ENCODE assay signal across 26 cellular contexts in genomic region chr22:49650336-49651241, GRCh38.
"Had no signal": no experiment of that assay in that cellular context is flagged by ENCODE, and none has a peak within 500 bp of the region (broad histone marks: within the 10 kb centered on the region; RNA-seq: fewer than 3 reads in every experiment).

No MANE protein-coding gene starts in this region.

- H3K36me3 Mint-ChIP-seq: mesothelial cell of epicardium, type B pancreatic cell had no signal

- H3K4me1 Mint-ChIP-seq: mesothelial cell of epicardium, nephron had no signal

- H3K4me3 Mint-ChIP-seq: activated CD4-positive, alpha-beta T cell treated with anti-CD3 and anti-CD28 coated beads, Interleukin-2, amount 10 ng/mL, durations not matched to agents 7 days and 5 days; activated CD8-positive, alpha-beta T cell treated with anti-CD3 and anti-CD28 coated beads, Interleukin-2, amount 10 ng/mL, durations not matched to agents 7 days and 5 days; activated T-helper 1 cell treated with anti-CD3 and anti-CD28 coated beads, Interleukin-12 subunit alpha, Interleukin-12 subunit beta, Interleukin-2, Interleukin-4 antibody, amounts not matched to agents 30 ng/mL and 10 ng/mL and 1 ng/mL, durations not matched to agents 14 hours and 24 hours and 36 hours; mesothelial cell of epicardium; nephron; T-cell; T-helper 2 cell treated with Interferon-gamma antibody and Interleukin-4, amounts not matched to agents 5 μg/mL and 100 μg/mL, for 36 hours; type B pancreatic cell had no signal

- H3K9me3 Mint-ChIP-seq: activated CD4-positive, alpha-beta T cell treated with anti-CD3 and anti-CD28 coated beads, Interleukin-2, amount 10 ng/mL, durations not matched to agents 7 days and 5 days; activated naive CD4-positive, alpha-beta T cell treated with anti-CD3 and anti-CD28 coated beads, Interleukin-2, amount 50 U/mL, for 72 hours; activated T-helper 1 cell treated with anti-CD3 and anti-CD28 coated beads, Interleukin-12 subunit alpha, Interleukin-12 subunit beta, Interleukin-2, Interleukin-4 antibody, amounts not matched to agents 30 ng/mL and 10 ng/mL and 1 ng/mL, durations not matched to agents 14 hours and 24 hours and 36 hours; mesothelial cell of epicardium; T-cell; T-helper 2 cell treated with Interferon-gamma antibody and Interleukin-4, amounts not matched to agents 5 μg/mL and 100 μg/mL, for 36 hours; type B pancreatic cell had no signal

- ATAC-seq: activated CD4-positive, CD25-positive, alpha-beta regulatory T cell treated with anti-CD3 and anti-CD28 coated beads, Interleukin-2, amount 50 U/mL, for 24 hours; activated CD8-positive, alpha-beta T cell treated with anti-CD3 and anti-CD28 coated beads, Interleukin-2, amount 10 ng/mL, durations not matched to agents 7 days and 5 days; activated naive CD4-positive, alpha-beta T cell treated with anti-CD3 and anti-CD28 coated beads, Interleukin-2, amount 50 U/mL, for 72 hours; heart right ventricle; left lung; T-cell had no signal

- H3K27ac Mint-ChIP-seq: activated CD4-positive, alpha-beta T cell treated with anti-CD3 and anti-CD28 coated beads, Interleukin-2, amount 10 ng/mL, durations not matched to agents 7 days and 5 days; activated CD8-positive, alpha-beta T cell treated with anti-CD3 and anti-CD28 coated beads, Interleukin-2, amount 10 ng/mL, durations not matched to agents 7 days and 5 days; activated naive CD4-positive, alpha-beta T cell treated with anti-CD3 and anti-CD28 coated beads, Interleukin-2, amount 50 U/mL, for 72 hours; activated T-helper 1 cell treated with anti-CD3 and anti-CD28 coated beads, Interleukin-12 subunit alpha, Interleukin-12 subunit beta, Interleukin-2, Interleukin-4 antibody, amounts not matched to agents 30 ng/mL and 10 ng/mL and 1 ng/mL, durations not matched to agents 14 hours and 24 hours and 36 hours; mesothelial cell of epicardium; nephron; T-cell; T-helper 2 cell treated with Interferon-gamma antibody and Interleukin-4, amounts not matched to agents 5 μg/mL and 100 μg/mL, for 36 hours; type B pancreatic cell had no signal

- H3K4me1 ChIP-seq: sigmoid colon, vagina had no signal

- H3K4me3 ChIP-seq: heart right ventricle, left lung, sigmoid colon, thoracic aorta, vagina had no signal

- DNase-seq: activated CD4-positive, alpha-beta T cell treated with anti-CD3 and anti-CD28 coated beads, Interleukin-2, amount 10 ng/mL, durations not matched to agents 7 days and 5 days; activated CD8-positive, alpha-beta T cell treated with anti-CD3 and anti-CD28 coated beads, Interleukin-2, amount 10 ng/mL, durations not matched to agents 7 days and 5 days; activated gamma-delta T cell; effector CD4-positive, alpha-beta T cell; erythroblast; foreskin fibroblast; heart right ventricle; mammary epithelial cell; occipital lobe; sigmoid colon; stimulated activated CD4-positive, alpha-beta T cell treated with anti-CD3 and anti-CD28 coated beads, Interleukin-2, amount 100 ng/mL, for 48 hours; stimulated activated naive CD4-positive, alpha-beta T cell treated with Interleukin-2 at 50 U/mL for 16 hours; T-cell had no signal

- H3K9me3 ChIP-seq: left lung, sigmoid colon, thoracic aorta, vagina had no signal

- H3K36me3 ChIP-seq: sigmoid colon, thoracic aorta, vagina had no signal

- H3K27me3 Mint-ChIP-seq: activated CD4-positive, alpha-beta T cell treated with anti-CD3 and anti-CD28 coated beads, Interleukin-2, amount 10 ng/mL, durations not matched to agents 7 days and 5 days; T-cell had no signal

- FAIRE-seq: endometrium, keratinocyte had no signal

- H3K27me3 ChIP-seq: vagina had no signal

- H3K27ac ChIP-seq: heart right ventricle, left lung, sigmoid colon, thoracic aorta, vagina, VCaP had no signal
